1 cellular context compared by ENCODE assay signal in genomic region chr1:192635939-192636338, GRCh38.
TF ChIP-seq lines count a peak whose summit lies in the region.

A gene with protein sequence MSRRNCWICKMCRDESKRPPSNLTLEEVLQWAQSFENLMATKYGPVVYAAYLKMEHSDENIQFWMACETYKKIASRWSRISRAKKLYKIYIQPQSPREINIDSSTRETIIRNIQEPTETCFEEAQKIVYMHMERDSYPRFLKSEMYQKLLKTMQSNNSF (plus strand): TSS chr1:192636147. CDS start chr1:192644335, 8,188 bp downstream.

TF ChIP-seq in IMR-90, 13 proteins besides CTCF, POLR2A, EP300 and RAD21 (continued from another document):
- TF ChIP-seq ELK1 (IDR thresholded peaks at IDR 0.05; ENCODE audit: borderline replicate concordance, low read depth, low read length) (no peak), RCOR1 (IDR thresholded peaks at IDR 0.05; ENCODE audit: insufficient replicate concordance, low read length) (no peak), MAFK (IDR thresholded peaks at IDR 0.05; ENCODE audit: low read depth, low read length) (no peak)
TF ChIP-seq in IMR-90: peak in this region for 0.
